In the genomic region with DNA sequence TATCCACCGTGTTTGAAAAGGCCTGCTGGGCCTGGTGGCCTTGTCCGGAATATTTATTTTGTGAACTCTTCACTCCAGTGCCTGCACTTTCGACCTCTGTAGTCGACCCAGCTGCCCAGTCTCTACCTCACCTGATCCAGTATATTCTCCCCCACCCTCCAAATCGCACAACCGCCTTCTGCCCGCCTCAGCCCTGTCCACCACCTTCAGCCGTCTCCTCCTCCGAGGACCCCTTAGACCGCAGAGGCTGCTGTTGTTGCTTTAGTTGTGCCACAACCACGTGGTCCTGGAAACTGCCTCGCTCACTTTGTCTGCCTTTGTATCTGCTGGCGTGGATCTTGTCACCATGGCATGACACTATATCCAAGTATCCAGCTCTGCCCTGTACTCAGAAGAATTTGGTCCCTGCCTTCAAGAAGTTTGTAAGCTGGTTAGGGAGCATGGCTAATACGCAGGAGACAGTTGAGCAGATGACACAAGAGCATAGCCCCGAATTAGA, we compare ENCODE assay signal across 7 cellular contexts. TPM values are rescaled to one million over a fixed set of nuclear protein-coding genes. Genes with fewer than 3 reads are reported as not detected.
DNase-seq lines count a peak whose midpoint lies in the region; ATAC-seq and TF ChIP-seq lines count a peak whose summit lies in the region.

No MANE protein-coding gene starts in this region.

- H3K27me3 ChIP-seq in H7 (ENCODE audit: control insufficient read depth, insufficient read depth, low read length): peaks cover 2% of the 10 kb centered on the region; the same call in 1 of the 2 replicates
- H3K27me3 ChIP-seq in NT2/D1 (ENCODE audit: insufficient read depth, insufficient read length): no peaks in the 10 kb centered on the region
- H3K27me3 ChIP-seq in dorsolateral prefrontal cortex: no peaks in the 10 kb centered on the region

- peak overlapping the region in 2 of 6 donors; percentile 22 to 74 for H3K27ac Mint-ChIP-seq in naive B cell

- H3K4me3 Mint-ChIP-seq in naive B cell: peak overlapping the region; percentile 70 to 95 (median 77)

- H3K36me3 ChIP-seq in H7 (replicated peaks; ENCODE audit: control insufficient read depth, insufficient read depth, low read length): peaks cover 7% of the 10 kb centered on the region
- peaks cover 27% of the 10 kb centered on the region for H3K36me3 ChIP-seq in NT2/D1 (ENCODE audit: insufficient read depth, insufficient read length, low read length)

- H3K4me3 ChIP-seq in H7 (ENCODE audit: insufficient read depth, low read depth, low read length): peak overlapping the region; percentile 99
- H3K4me3 ChIP-seq in NT2/D1 (ENCODE audit: insufficient read length, low read depth): peak overlapping the region; percentile 94
- peak overlapping the region in 58 of 59 donors; percentile 59 to 84 (median 70) for H3K4me3 ChIP-seq in dorsolateral prefrontal cortex

- peaks cover 23% of the 10 kb centered on the region for H3K4me1 ChIP-seq in NT2/D1 (ENCODE audit: insufficient read depth, insufficient read length)

- H3K4me1 Mint-ChIP-seq in naive B cell: peaks cover 19 to 27% (median 20%) of the 10 kb centered on the region in 3 donors

- no peaks in the 10 kb centered on the region for H3K36me3 Mint-ChIP-seq in naive B cell

- peak overlapping the region; percentile 79 for H3K9ac ChIP-seq in NT2/D1 (ENCODE audit: insufficient read length, low read depth)

- DNase-seq in H7 (no peak), NT2/D1 (ENCODE audit: low read depth, low spot score) (no peak), dorsolateral prefrontal cortex (peak in 2 of 10 donors; percentile 51 to 57), naive B cell (no peak), NCI-H187 (lab: John Stamatoyannopoulos, UW) (no peak)
- DNase-seq in stimulated activated CD4-positive, alpha-beta T cell treated with anti-CD3 and anti-CD28 coated beads, Interleukin-4, amount 100 ng/mL, for 24 hours: no peak

- peaks cover 4 to 30% (median 19%) of the 10 kb centered on the region in 3 donors for H3K27me3 Mint-ChIP-seq in naive B cell

- intact Hi-C loops in dorsolateral prefrontal cortex (cut with DNase I): loop anchor here in 1 of 2 donors (5.0 kb wide), 1 partner anchor 36 kb away; no protein-coding TSS in a partner anchor

- TF ChIP-seq CTCF in dorsolateral prefrontal cortex (IDR thresholded peaks at IDR 0.05 in 54 of 56, conservative IDR thresholded peaks at IDR 0.05 in 2 of 56; ENCODE audit: low read depth in 1 of 56, partially characterized antibody in 56 of 56): no peak

- H3K9me3 ChIP-seq in NT2/D1 (ENCODE audit: insufficient read depth, low read length): no peaks in the 10 kb centered on the region

- no peaks in the 10 kb centered on the region for H3K9me3 Mint-ChIP-seq in naive B cell

- H3K27ac ChIP-seq in dorsolateral prefrontal cortex: peak overlapping the region in 58 of 59 donors; percentile 21 to 93 (median 82)

- ATAC-seq in naive B cell (ENCODE audit: low read depth in 2 of 2): no peak
- no peak for ATAC-seq in HG03025 (IDR thresholded peaks at IDR 0.05; ENCODE audit: low FRiP score, unreplicated experiment)

RNA-seq across cellular contexts. Expression of a gene that starts 1.4 kb away (rescaled TPM):
- 586 and 589 TPM in 2 replicates for total RNA-seq in H7 (2014; rRNA removed; shearing (Covaris generic))
- 100 to 1,000 TPM in 93 of 120 experiments, 10 to 100 TPM in 27; 57.0 to 255 (median 124) TPM for total RNA-seq in dorsolateral prefrontal cortex
- 10 to 100 TPM in 1 of 6 donors, 1 to 10 TPM in 4, not detected in 1; 2.4 to 11.3 (median 2.7) TPM for polyA plus RNA-seq in naive B cell (ENCODE audit: low read depth in 6 of 6)

RNA-seq across cellular contexts. Expression of a gene that starts 55.6 kb away (rescaled TPM):
- not detected in 2 replicates for total RNA-seq in H7 (2014; rRNA removed; shearing (Covaris generic))
- total RNA-seq in dorsolateral prefrontal cortex: 1 to 10 TPM in 1 of 120 experiments, not detected in 119; 1.1 TPM
- not detected for polyA plus RNA-seq in naive B cell (ENCODE audit: low read depth in 6 of 6)
